In genomic region chr14:67268456-67269115, GRCh38 we compare ENCODE assay signal across 9 cellular contexts. TPM values are rescaled to one million over a fixed set of nuclear protein-coding genes. Genes with fewer than 3 reads are reported as not detected.
DNase-seq lines count a peak whose midpoint lies in the region; ATAC-seq and TF ChIP-seq lines count a peak whose summit lies in the region.
"Had no signal": no experiment of that assay in that cellular context is flagged by ENCODE, and none has a peak within 500 bp of the region (broad histone marks: within the 10 kb centered on the region; RNA-seq: fewer than 3 reads in every experiment).

No MANE protein-coding gene starts in this region.

- H3K9me3 Mint-ChIP-seq in brain: peaks cover 0 to 1% (median under 1%) of the 10 kb centered on the region in 5 experiments
- no peaks in the 10 kb centered on the region for H3K9me3 Mint-ChIP-seq in stimulated activated effector memory CD8-positive, alpha-beta T cell treated with anti-CD3 and anti-CD28 coated beads, Interleukin-12 subunit alpha, Interleukin-12 subunit beta, amount 100 ng/mL, for 72 hours
- H3K9me3 Mint-ChIP-seq: stimulated activated naive B cell treated with anti-CD40 and anti-IgM and Interleukin-4, amounts not matched to agents 10 μg/mL and 1 μg/mL and 100 μg/mL, for 72 hours had no signal

- in situ Hi-C loops in HAP-1 (cut with MboI; ENCODE audit: low sequenced_read_pairs): no loop called here

- WGBS in iPS DF 6.9 (ENCODE audit: insufficient coverage, insufficient read length): no CpG with 5 or more reads among the region's 10 CpGs

- H3K27me3 ChIP-seq in HAP-1 (ENCODE audit: low read depth) (no peaks in the 10 kb centered on the region), iPS DF 6.9 (ENCODE audit: control insufficient read depth, insufficient read depth, low read length) (no peaks in the 10 kb centered on the region)

- peak overlapping the region; percentile 76 to 95 (median 94) for H3K27ac Mint-ChIP-seq in brain
- H3K27ac Mint-ChIP-seq in stimulated activated effector memory CD8-positive, alpha-beta T cell treated with anti-CD3 and anti-CD28 coated beads, Interleukin-12 subunit alpha, Interleukin-12 subunit beta, amount 100 ng/mL, for 72 hours: no peak overlapping the region

- no peak overlapping the region for H3K27ac ChIP-seq in iPS DF 6.9 (ENCODE audit: low read length)

- peak overlapping the region; percentile 61 to 84 (median 80) for H3K4me3 Mint-ChIP-seq in brain
- H3K4me3 Mint-ChIP-seq in stimulated activated effector memory CD8-positive, alpha-beta T cell treated with anti-CD3 and anti-CD28 coated beads, Interleukin-12 subunit alpha, Interleukin-12 subunit beta, amount 100 ng/mL, for 72 hours: no peak overlapping the region
- H3K4me3 Mint-ChIP-seq: stimulated activated naive B cell treated with anti-CD40 and anti-IgM and Interleukin-4, amounts not matched to agents 10 μg/mL and 1 μg/mL and 100 μg/mL, for 72 hours had no signal

- peak; percentile 79 to 87 for DNase-seq in HAP-1 (ENCODE audit: low spot score in 2 of 2)
- DNase-seq in iPS DF 6.9 (ENCODE audit: low read depth, low spot score): peak; percentile 79
- DNase-seq in retina: peak; percentile 42
- no peak for DNase-seq in NCI-H2171 (lab: John Stamatoyannopoulos, UW)
- DNase-seq in NCI-H446 treated with DMSO at 0.1 percent for 48 hours (lab: John Stamatoyannopoulos, UW): no peak
- DNase-seq in stimulated activated effector memory CD8-positive, alpha-beta T cell treated with anti-CD3 and anti-CD28 coated beads, Interleukin-12 subunit alpha, Interleukin-12 subunit beta, amount 100 ng/mL, for 72 hours (ENCODE audit: low spot score in 2 of 2): no peak
- DNase-seq: stimulated activated naive B cell treated with anti-CD40 and anti-IgM and Interleukin-4, amounts not matched to agents 10 μg/mL and 1 μg/mL and 100 μg/mL, for 72 hours had no signal

- peaks cover 33% of the 10 kb centered on the region for H3K4me1 ChIP-seq in HAP-1
- H3K4me1 ChIP-seq in iPS DF 6.9 (ENCODE audit: control insufficient read depth, insufficient read depth, low read length): peaks cover 2% of the 10 kb centered on the region

- no peak for TF ChIP-seq CTCF in brain (conservative IDR thresholded peaks at IDR 0.05)

- H3K36me3 ChIP-seq in HAP-1 (replicated peaks) (no peaks in the 10 kb centered on the region), iPS DF 6.9 (ENCODE audit: control insufficient read depth, insufficient read depth, low read length) (no peaks in the 10 kb centered on the region)

- H3K9me3 ChIP-seq in HAP-1 (no peaks in the 10 kb centered on the region), iPS DF 6.9 (ENCODE audit: control insufficient read depth, insufficient read depth, low read length) (no peaks in the 10 kb centered on the region)

- peaks cover 24% of the 10 kb centered on the region for H3K36me3 Mint-ChIP-seq in brain
- H3K36me3 Mint-ChIP-seq in stimulated activated effector memory CD8-positive, alpha-beta T cell treated with anti-CD3 and anti-CD28 coated beads, Interleukin-12 subunit alpha, Interleukin-12 subunit beta, amount 100 ng/mL, for 72 hours: peaks cover 6% of the 10 kb centered on the region

- H3K27me3 Mint-ChIP-seq in brain: no peaks in the 10 kb centered on the region
- H3K27me3 Mint-ChIP-seq: stimulated activated naive B cell treated with anti-CD40 and anti-IgM and Interleukin-4, amounts not matched to agents 10 μg/mL and 1 μg/mL and 100 μg/mL, for 72 hours had no signal

- H3K4me1 Mint-ChIP-seq in brain: peaks cover 53% of the 10 kb centered on the region
- peaks cover 8% of the 10 kb centered on the region for H3K4me1 Mint-ChIP-seq in stimulated activated effector memory CD8-positive, alpha-beta T cell treated with anti-CD3 and anti-CD28 coated beads, Interleukin-12 subunit alpha, Interleukin-12 subunit beta, amount 100 ng/mL, for 72 hours

- ATAC-seq in HG02571 (IDR thresholded peaks at IDR 0.05; ENCODE audit: unreplicated experiment): no peak
- ATAC-seq in stimulated activated effector memory CD8-positive, alpha-beta T cell treated with anti-CD3 and anti-CD28 coated beads, Interleukin-12 subunit alpha, Interleukin-12 subunit beta, amount 100 ng/mL, for 72 hours: no peak
- ATAC-seq: stimulated activated naive B cell treated with anti-CD40 and anti-IgM and Interleukin-4, amounts not matched to agents 10 μg/mL and 1 μg/mL and 100 μg/mL, for 72 hours had no signal

- H3K4me3 ChIP-seq in HAP-1: 0 out of 2 replicates have a peak overlapping the region, but pooled peaks have one; percentile 3
- H3K4me3 ChIP-seq in iPS DF 6.9 (ENCODE audit: low read length): no peak overlapping the region

RNA-seq across cellular contexts. Expression of gene PALS1, which starts 27.4 kb away (rescaled TPM):
- polyA plus RNA-seq in brain (ENCODE audit: insufficient read depth, low read depth, low replicate concordance): 10.3 TPM

Comparison
In these comparisons a context has a peak if more than half of its experiments do, and no peak if none do; other contexts are left out.
1. DNase-seq: peak in HAP-1 (2 of 2), iPS DF 6.9 (single experiment) and retina (single experiment); none in NCI-H2171 (single experiment), NCI-H446 treated with DMSO at 0.1 percent for 48 hours (single experiment) and stimulated activated effector memory CD8-positive, alpha-beta T cell treated with anti-CD3 and anti-CD28 coated beads, Interleukin-12 subunit alpha, Interleukin-12 subunit beta, amount 100 ng/mL, for 72 hours (0 of 2).